Comparison of ENCODE assay signal across 11 cellular contexts in the genomic region with DNA sequence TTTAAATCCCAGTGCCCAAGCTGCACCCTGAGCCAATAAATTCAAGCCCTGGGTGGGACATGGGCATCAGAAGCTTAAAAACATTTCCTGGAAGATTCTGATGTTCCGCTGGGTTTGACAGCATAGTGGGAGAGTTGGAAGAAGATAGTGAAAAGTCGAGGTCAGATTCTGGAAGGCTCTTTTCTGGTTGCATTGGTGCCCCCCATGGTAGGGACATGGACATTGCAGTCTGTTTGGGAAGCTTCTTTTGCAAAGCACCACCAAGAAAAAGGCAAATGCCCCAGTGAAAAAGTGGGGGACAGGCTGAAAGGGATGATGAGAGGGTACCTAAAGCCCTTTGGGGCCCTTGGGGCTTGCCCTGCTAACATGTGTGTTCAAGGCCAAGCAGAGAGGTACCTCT. TPM values are rescaled to one million over a fixed set of nuclear protein-coding genes. Genes with fewer than 3 reads are reported as not detected.
A peak's percentile ranks its signal among the peaks of the same experiment; 100 is the strongest.
DNase-seq lines count a peak whose midpoint lies in the region; ATAC-seq and TF ChIP-seq lines count a peak whose summit lies in the region.
"Had no signal": no experiment of that assay in that cellular context is flagged by ENCODE, and none has a peak within 500 bp of the region (broad histone marks: within the 10 kb centered on the region; RNA-seq: fewer than 3 reads in every experiment).

No MANE protein-coding gene starts in this region.

- H3K9me2 ChIP-seq in MM.1S (replicated peaks; ENCODE audit: insufficient read depth, low read length), result no peaks in the 10 kb centered on the region
- no peaks in the 10 kb centered on the region for H3K9me2 ChIP-seq in Karpas-422 (replicated peaks; ENCODE audit: insufficient read depth, low read length)

- no peak overlapping the region for H3K4me3 Mint-ChIP-seq in nephron progenitor cell
- H3K4me3 Mint-ChIP-seq: CD8-positive, alpha-beta T cell had no signal

- H3K4me1 ChIP-seq in MM.1S (ENCODE audit: low read length) (peaks cover 18% of the 10 kb centered on the region), lower lobe of right lung (peaks cover 23% of the 10 kb centered on the region), Karpas-422 (ENCODE audit: low read length) (no peaks in the 10 kb centered on the region)

- H3K9ac ChIP-seq in MM.1S (ENCODE audit: low read length) (no peak overlapping the region), Karpas-422 (ENCODE audit: low read length) (no peak overlapping the region)

- intact Hi-C loops in lower lobe of right lung (cut with DNase I), result no loop called here

- H3K9me3 ChIP-seq in MM.1S (replicated peaks; ENCODE audit: insufficient read depth, low read length) (no peaks in the 10 kb centered on the region), lower lobe of right lung (no peaks in the 10 kb centered on the region), Karpas-422 (ENCODE audit: low read length) (no peaks in the 10 kb centered on the region)

- no peak overlapping the region for H3K27ac Mint-ChIP-seq in nephron progenitor cell
- H3K27ac Mint-ChIP-seq: CD8-positive, alpha-beta T cell had no signal

- H3K36me3 Mint-ChIP-seq in nephron progenitor cell (ENCODE audit: low read depth), result peaks cover 9% of the 10 kb centered on the region
- H3K36me3 Mint-ChIP-seq: CD8-positive, alpha-beta T cell had no signal

- no peak for ATAC-seq in lower lobe of right lung
- ATAC-seq: activated CD4-positive, CD25-positive, alpha-beta regulatory T cell treated with anti-CD3 and anti-CD28 coated beads, Interleukin-2, amount 50 U/mL, for 24 hours; CD8-positive, alpha-beta T cell had no signal

- DNase-seq in MM.1S (no peak), choroid plexus epithelial cell (ENCODE audit: low read depth) (no peak), lower lobe of right lung (no peak), Karpas-422 (no peak), MV-4-11 (lab: John Stamatoyannopoulos, UW) (no peak), nephron progenitor cell (no peak), HT-29 (ENCODE audit: low spot score) (no peak)
- DNase-seq: CD8-positive, alpha-beta T cell; stimulated activated CD4-positive, alpha-beta T cell treated with anti-CD3 and anti-CD28 coated beads, Interleukin-12 subunit alpha, Interleukin-12 subunit beta, amount 100 ng/mL, for 4 hours had no signal

- no peak overlapping the region for H3K4me2 ChIP-seq in MM.1S (ENCODE audit: low read depth, low read length)
- H3K4me2 ChIP-seq in Karpas-422 (ENCODE audit: low read depth, low read length, poor library complexity, severe bottlenecking), result no peak overlapping the region

- H3K4me3 ChIP-seq in MM.1S (ENCODE audit: low read length) (no peak overlapping the region), choroid plexus epithelial cell (ENCODE audit: low read depth, low read length) (no peak overlapping the region), lower lobe of right lung (no peak overlapping the region), Karpas-422 (ENCODE audit: low read length) (no peak overlapping the region)

- H3K4me1 Mint-ChIP-seq in nephron progenitor cell, result peaks cover 19% of the 10 kb centered on the region

- H3K27me3 ChIP-seq in MM.1S (replicated peaks; ENCODE audit: insufficient read depth, low read length) (no peaks in the 10 kb centered on the region), lower lobe of right lung (ENCODE audit: low read depth) (no peaks in the 10 kb centered on the region), Karpas-422 (ENCODE audit: low read length) (no peaks in the 10 kb centered on the region)

- H3K27ac ChIP-seq in C4-2B (peak overlapping the region; percentile 56), MM.1S (ENCODE audit: low read length) (no peak overlapping the region; the same call in 1 of the 2 replicates), lower lobe of right lung (peak overlapping the region; percentile 33), Karpas-422 (ENCODE audit: low read length) (no peak overlapping the region)

- no peaks in the 10 kb centered on the region for H3K9me3 Mint-ChIP-seq in nephron progenitor cell
- H3K9me3 Mint-ChIP-seq: CD8-positive, alpha-beta T cell had no signal

- no peak for TF ChIP-seq CTCF in C4-2B (conservative IDR thresholded peaks at IDR 0.05)
- peak; percentile 35 for TF ChIP-seq CTCF in MM.1S (IDR thresholded peaks at IDR 0.05; ENCODE audit: low read length)
- peak; percentile 40 for TF ChIP-seq CTCF in choroid plexus epithelial cell (conservative IDR thresholded peaks at IDR 0.05; ENCODE audit: low read depth, low read length)
- TF ChIP-seq CTCF in lower lobe of right lung (IDR thresholded peaks at IDR 0.05), result no peak
- no peak for TF ChIP-seq CTCF in nephron progenitor cell (IDR thresholded peaks at IDR 0.05)

- H3F3A ChIP-seq in MM.1S (ENCODE audit: insufficient read depth, low read length), result peaks cover 7% of the 10 kb centered on the region

- H2AFZ ChIP-seq in MM.1S (ENCODE audit: low read length), result no peak overlapping the region
- no peak overlapping the region for H2AFZ ChIP-seq in Karpas-422 (ENCODE audit: low read length)

- H3K79me2 ChIP-seq in MM.1S (ENCODE audit: low read length) (peaks cover 38% of the 10 kb centered on the region), Karpas-422 (ENCODE audit: low read length) (no peaks in the 10 kb centered on the region)

- H4K20me1 ChIP-seq in MM.1S (ENCODE audit: insufficient read depth, low read length), result no peaks in the 10 kb centered on the region
- no peaks in the 10 kb centered on the region for H4K20me1 ChIP-seq in Karpas-422 (ENCODE audit: insufficient read depth, low read depth, low read length)

- no peaks in the 10 kb centered on the region for H3K36me3 ChIP-seq in MM.1S (replicated peaks; ENCODE audit: insufficient read depth, low read length)
- H3K36me3 ChIP-seq in lower lobe of right lung, result peaks cover 4% of the 10 kb centered on the region
- H3K36me3 ChIP-seq in Karpas-422 (ENCODE audit: insufficient read depth, low read length), result no peaks in the 10 kb centered on the region

- H3K27me3 Mint-ChIP-seq in nephron progenitor cell (ENCODE audit: low read depth, poor library complexity), result peaks cover 2% of the 10 kb centered on the region

RNA-seq across cellular contexts. Expression of a gene that starts 21.0 kb away (rescaled TPM):
- total RNA-seq in lower lobe of right lung, result 20.7 TPM
- total RNA-seq in Karpas-422 (2014; rRNA removed; shearing (Covaris generic); ENCODE audit: low replicate concordance), result not detected in 2 replicates
- total RNA-seq in HT-29 (2014; rRNA removed; shearing (Covaris generic)), result 0.34 and 0.46 TPM in 2 replicates

RNA-seq across cellular contexts. Expression of a gene that starts 35.4 kb away (rescaled TPM):
- 32.2 TPM for total RNA-seq in lower lobe of right lung
- total RNA-seq in Karpas-422 (2014; rRNA removed; shearing (Covaris generic); ENCODE audit: low replicate concordance), result 101 and 106 TPM in 2 replicates
- 82.4 and 97.6 TPM in 2 replicates for total RNA-seq in HT-29 (2014; rRNA removed; shearing (Covaris generic))

Comparison
In these comparisons a context has a peak if more than half of its experiments do, and no peak if none do; other contexts are left out.
1. H3K27ac ChIP-seq: peak in C4-2B (single experiment) and lower lobe of right lung (single experiment); none in MM.1S (single experiment) and Karpas-422 (single experiment).
2. CTCF ChIP-seq: peak in MM.1S (single experiment) and choroid plexus epithelial cell (single experiment); none in C4-2B (single experiment), lower lobe of right lung (single experiment) and nephron progenitor cell (single experiment).
3. RNA of a gene that starts 21.0 kb away (total RNA-seq): 20.7 TPM in lower lobe of right lung (single experiment); 0.34 to 0.46 TPM in HT-29 and not detected in Karpas-422; every median in the first group is over 10 times any median in the second.